20 cellular contexts compared by ENCODE assay signal in the genomic region with DNA sequence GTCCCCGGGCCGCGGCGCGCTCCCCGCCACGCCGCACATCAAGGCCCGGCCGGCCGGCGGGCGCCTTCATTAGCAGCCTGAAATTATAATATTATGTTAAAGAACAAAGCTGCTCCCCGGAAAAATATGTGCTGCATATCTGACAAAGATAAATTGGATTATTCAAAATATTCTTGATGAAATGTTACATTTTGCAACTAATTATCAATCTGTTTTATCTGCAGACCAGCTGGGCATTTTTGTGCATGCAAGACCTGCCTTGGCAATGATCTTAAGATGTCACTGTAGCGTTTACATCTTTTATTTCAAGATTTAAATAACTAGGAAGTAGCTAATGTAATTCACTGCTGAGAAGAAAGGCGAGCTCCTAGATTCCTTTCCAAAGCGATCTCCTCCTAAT.
"Had no signal": no experiment of that assay in that cellular context is flagged by ENCODE, and none has a peak within 500 bp of the region (broad histone marks: within the 10 kb centered on the region; RNA-seq: fewer than 3 reads in every experiment).

No MANE protein-coding gene starts in this region.

- DNase-seq: activated CD4-positive, alpha-beta memory T cell treated with anti-CD3 and anti-CD28 coated beads for 36 hours; activated effector memory CD4-positive, alpha-beta T cell treated with Interleukin-2 at 50 U/mL for 16 hours; activated naive CD4-positive, alpha-beta T cell treated with anti-CD3 and anti-CD28 coated beads, Interleukin-2, amount 50 U/mL, for 16 hours; activated T-cell treated with anti-CD3 and anti-CD28 coated beads, Interleukin-2, amount 50 U/mL, for 24 hours; caudate nucleus; esophagus squamous epithelium; left colon; right lobe of liver; stimulated activated CD4-positive, alpha-beta T cell treated with anti-CD3 and anti-CD28 coated beads, Interleukin-4, amount 100 ng/mL, for 4 hours; stimulated activated naive CD8-positive, alpha-beta T cell treated with anti-CD3 and anti-CD28 coated beads, Interleukin-15, Interleukin-2, amounts not matched to agents 100 U/mL and 50 U/mL, for 24 hours; T-cell; T-helper 9 cell had no signal

- FAIRE-seq: astrocyte, colon, endothelial cell of umbilical vein, islet of Langerhans had no signal

- H3K36me3 Mint-ChIP-seq: activated CD4-positive, alpha-beta memory T cell treated with anti-CD3 and anti-CD28 coated beads for 36 hours had no signal

- H3K4me1 ChIP-seq: esophagus squamous epithelium, prostate gland, right lobe of liver had no signal

- H3K9me3 ChIP-seq: esophagus squamous epithelium, prostate gland, right lobe of liver had no signal

- H3K36me3 ChIP-seq: esophagus squamous epithelium, prostate gland, right lobe of liver, suprapubic skin had no signal

- H3K27ac Mint-ChIP-seq: activated CD4-positive, alpha-beta memory T cell treated with anti-CD3 and anti-CD28 coated beads for 36 hours; activated T-cell treated with anti-CD3 and anti-CD28 coated beads, Interleukin-2, amount 50 U/mL, for 24 hours; T-cell had no signal

- H3K4me3 ChIP-seq: esophagus squamous epithelium, prostate gland, right lobe of liver, SK-N-MC, smooth muscle cell had no signal

- H3K27me3 ChIP-seq: right lobe of liver had no signal

- H3K9me3 Mint-ChIP-seq: activated T-cell treated with anti-CD3 and anti-CD28 coated beads, Interleukin-2, amount 50 U/mL, for 24 hours had no signal

- H3K4me3 Mint-ChIP-seq: activated CD4-positive, alpha-beta memory T cell treated with anti-CD3 and anti-CD28 coated beads for 36 hours; activated T-cell treated with anti-CD3 and anti-CD28 coated beads, Interleukin-2, amount 50 U/mL, for 24 hours; T-cell had no signal

- H3K27ac ChIP-seq: esophagus squamous epithelium, prostate gland, right lobe of liver, SK-N-MC, suprapubic skin had no signal

- ATAC-seq: left colon; right lobe of liver; stimulated activated naive CD8-positive, alpha-beta T cell treated with anti-CD3 and anti-CD28 coated beads, Interleukin-15, Interleukin-2, amounts not matched to agents 100 U/mL and 50 U/mL, for 24 hours; T-cell had no signal
